6 cellular contexts compared by ENCODE assay signal in genomic region chr10:122659651-122660050, GRCh38. TPM values are rescaled to one million over a fixed set of nuclear protein-coding genes. Genes with fewer than 3 reads are reported as not detected.
"Had no signal": no experiment of that assay in that cellular context is flagged by ENCODE, and none has a peak within 500 bp of the region (broad histone marks: within the 10 kb centered on the region; RNA-seq: fewer than 3 reads in every experiment).

No MANE protein-coding gene starts in this region.

- H3K9me3 Mint-ChIP-seq: GM23338, H9 had no signal

- ATAC-seq: GM23338 had no signal

- DNase-seq: H9, HCEC 1CT, IMR-90 had no signal

- H3K27ac Mint-ChIP-seq: GM23338, H9 had no signal

- H3K4me3 Mint-ChIP-seq: GM23338, H9 had no signal

- H3K4me3 ChIP-seq: GM23338 had no signal

RNA-seq across cellular contexts. Expression of gene C10orf120, which starts 40.0 kb away (rescaled TPM):
- total RNA-seq: GM23338, H1, H9, HT-29, IMR-90 had no signal
- polyA plus RNA-seq: GM23338, H1, IMR-90 had no signal
